ENCODE assay signal across 1 cellular context in the genomic region with DNA sequence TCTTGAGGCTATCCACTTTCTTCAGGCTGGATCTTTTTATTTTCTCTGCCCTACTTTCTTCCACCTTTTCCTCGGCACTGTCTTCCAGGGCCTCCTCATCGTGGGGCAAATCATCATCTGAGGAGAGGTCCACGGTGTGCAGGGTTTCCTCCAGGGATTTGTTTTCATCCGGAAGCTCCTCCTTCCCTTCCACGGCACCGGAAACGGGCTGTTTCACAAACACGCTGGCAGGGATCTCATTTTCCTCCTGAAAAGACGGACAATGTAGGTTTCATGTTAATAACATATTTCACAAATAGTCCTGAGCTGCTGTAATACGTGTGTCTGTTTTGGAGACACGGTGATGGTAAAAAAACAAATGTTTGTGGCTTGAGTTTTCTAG.
TF ChIP-seq lines count a peak whose summit lies in the region.

No MANE protein-coding gene starts in this region.

TF ChIP-seq in K562, 482 proteins besides CTCF, POLR2A, EP300 and RAD21 (continued from another document):
- no peak for TF ChIP-seq ZBTB26 (CRISPR knock-in tag; IDR thresholded peaks at IDR 0.05)
- TF ChIP-seq, protein P1, sequence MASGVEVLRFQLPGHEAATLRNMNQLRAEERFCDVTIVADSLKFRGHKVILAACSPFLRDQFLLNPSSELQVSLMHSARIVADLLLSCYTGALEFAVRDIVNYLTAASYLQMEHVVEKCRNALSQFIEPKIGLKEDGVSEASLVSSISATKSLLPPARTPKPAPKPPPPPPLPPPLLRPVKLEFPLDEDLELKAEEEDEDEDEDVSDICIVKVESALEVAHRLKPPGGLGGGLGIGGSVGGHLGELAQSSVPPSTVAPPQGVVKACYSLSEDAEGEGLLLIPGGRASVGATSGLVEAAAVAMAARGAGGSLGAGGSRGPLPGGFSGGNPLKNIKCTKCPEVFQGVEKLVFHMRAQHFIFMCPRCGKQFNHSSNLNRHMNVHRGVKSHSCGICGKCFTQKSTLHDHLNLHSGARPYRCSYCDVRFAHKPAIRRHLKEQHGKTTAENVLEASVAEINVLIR (CRISPR knock-in tag; IDR thresholded peaks at IDR 0.05), result no peak
- no peak for TF ChIP-seq ZNF197 (CRISPR knock-in tag; IDR thresholded peaks at IDR 0.05; ENCODE audit: low read depth)
- peak; percentile 73 for TF ChIP-seq POLR2H (tag; IDR thresholded peaks at IDR 0.05; ENCODE audit: low read depth)
- no peak for TF ChIP-seq DMBX1 (CRISPR knock-in tag; IDR thresholded peaks at IDR 0.05; ENCODE audit: borderline replicate concordance)
- TF ChIP-seq TFE3 (CRISPR knock-in tag; IDR thresholded peaks at IDR 0.05), result no peak
- peak; percentile 66; the same call in 1 of the 2 replicates for TF ChIP-seq GABPA (tag; conservative IDR thresholded peaks at IDR 0.05; ENCODE audit: low read depth)
- no peak for TF ChIP-seq ETV1 (tag; conservative IDR thresholded peaks at IDR 0.05; ENCODE audit: low read depth)
- TF ChIP-seq ZBTB11 (CRISPR knock-in tag; IDR thresholded peaks at IDR 0.05), result peak in 1 of 3 experiments; percentile 11; a peak in 1 of 6 replicates
- TF ChIP-seq CLOCK (CRISPR knock-in tag; IDR thresholded peaks at IDR 0.05; ENCODE audit: borderline replicate concordance), result no peak
- no peak for TF ChIP-seq MEF2D (tag; conservative IDR thresholded peaks at IDR 0.05; ENCODE audit: low read depth)
- no peak for TF ChIP-seq ZNF134 (CRISPR knock-in tag; conservative IDR thresholded peaks at IDR 0.05)
- no peak for TF ChIP-seq KDM1A (IDR thresholded peaks at IDR 0.05)
- TF ChIP-seq, protein P2, sequence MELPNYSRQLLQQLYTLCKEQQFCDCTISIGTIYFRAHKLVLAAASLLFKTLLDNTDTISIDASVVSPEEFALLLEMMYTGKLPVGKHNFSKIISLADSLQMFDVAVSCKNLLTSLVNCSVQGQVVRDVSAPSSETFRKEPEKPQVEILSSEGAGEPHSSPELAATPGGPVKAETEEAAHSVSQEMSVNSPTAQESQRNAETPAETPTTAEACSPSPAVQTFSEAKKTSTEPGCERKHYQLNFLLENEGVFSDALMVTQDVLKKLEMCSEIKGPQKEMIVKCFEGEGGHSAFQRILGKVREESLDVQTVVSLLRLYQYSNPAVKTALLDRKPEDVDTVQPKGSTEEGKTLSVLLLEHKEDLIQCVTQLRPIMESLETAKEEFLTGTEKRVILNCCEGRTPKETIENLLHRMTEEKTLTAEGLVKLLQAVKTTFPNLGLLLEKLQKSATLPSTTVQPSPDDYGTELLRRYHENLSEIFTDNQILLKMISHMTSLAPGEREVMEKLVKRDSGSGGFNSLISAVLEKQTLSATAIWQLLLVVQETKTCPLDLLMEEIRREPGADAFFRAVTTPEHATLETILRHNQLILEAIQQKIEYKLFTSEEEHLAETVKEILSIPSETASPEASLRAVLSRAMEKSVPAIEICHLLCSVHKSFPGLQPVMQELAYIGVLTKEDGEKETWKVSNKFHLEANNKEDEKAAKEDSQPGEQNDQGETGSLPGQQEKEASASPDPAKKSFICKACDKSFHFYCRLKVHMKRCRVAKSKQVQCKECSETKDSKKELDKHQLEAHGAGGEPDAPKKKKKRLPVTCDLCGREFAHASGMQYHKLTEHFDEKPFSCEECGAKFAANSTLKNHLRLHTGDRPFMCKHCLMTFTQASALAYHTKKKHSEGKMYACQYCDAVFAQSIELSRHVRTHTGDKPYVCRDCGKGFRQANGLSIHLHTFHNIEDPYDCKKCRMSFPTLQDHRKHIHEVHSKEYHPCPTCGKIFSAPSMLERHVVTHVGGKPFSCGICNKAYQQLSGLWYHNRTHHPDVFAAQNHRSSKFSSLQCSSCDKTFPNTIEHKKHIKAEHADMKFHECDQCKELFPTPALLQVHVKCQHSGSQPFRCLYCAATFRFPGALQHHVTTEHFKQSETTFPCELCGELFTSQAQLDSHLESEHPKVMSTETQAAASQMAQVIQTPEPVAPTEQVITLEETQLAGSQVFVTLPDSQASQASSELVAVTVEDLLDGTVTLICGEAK (IDR thresholded peaks at IDR 0.05), result no peak
- TF ChIP-seq, protein P2 (CRISPR knock-in tag; IDR thresholded peaks at IDR 0.05), result no peak
- no peak for TF ChIP-seq RNF2 (IDR thresholded peaks at IDR 0.05)
- no peak for TF ChIP-seq ILK (tag; IDR thresholded peaks at IDR 0.05; ENCODE audit: borderline replicate concordance, low read depth)
- TF ChIP-seq THAP12 (CRISPR knock-in tag; IDR thresholded peaks at IDR 0.05), result no peak
- peak; percentile 52 for TF ChIP-seq CHD1 (IDR thresholded peaks at IDR 0.05; ENCODE audit: low read length)
- no peak for TF ChIP-seq ZNF445 (CRISPR knock-in tag; IDR thresholded peaks at IDR 0.05; ENCODE audit: low read depth)
TF ChIP-seq in K562: peak in this region for 9.
